8 cellular contexts compared by ENCODE assay signal in genomic region chr17:82020874-82021727, GRCh38. TPM values are rescaled to one million over a fixed set of nuclear protein-coding genes. Genes with fewer than 3 reads are reported as not detected.
DNase-seq lines count a peak whose midpoint lies in the region; ATAC-seq lines count a peak whose summit lies in the region.

No MANE protein-coding gene starts in this region.

- no peaks in the 10 kb centered on the region for H3K27me3 ChIP-seq in SJCRH30

- peak overlapping the region; percentile 78 for H3K27ac Mint-ChIP-seq in activated naive CD8-positive, alpha-beta T cell treated with anti-CD3 and anti-CD28 coated beads, Interleukin-2, amount 50 U/mL, for 24 hours

- peak; percentile 84 for DNase-seq in D341Med (ENCODE audit: low spot score)
- DNase-seq in HUDEP-2 (lab: John Stamatoyannopoulos, UW; ENCODE audit: unreplicated experiment in 76 of 76), result peak in 61 of 76 experiments; percentile 5 to 78 (median 47)
- DNase-seq in SJCRH30, result peak; percentile 90 to 91
- peak; percentile 61 for DNase-seq in activated naive CD8-positive, alpha-beta T cell treated with anti-CD3 and anti-CD28 coated beads, Interleukin-2, amount 50 U/mL, for 24 hours
- peak; percentile 83 for DNase-seq in Right ventricle myocardium superior
- DNase-seq in posterior cingulate gyrus, result peak; percentile 68 to 97 (median 82)

- peaks cover 4% of the 10 kb centered on the region for H3K36me3 Mint-ChIP-seq in activated naive CD8-positive, alpha-beta T cell treated with anti-CD3 and anti-CD28 coated beads, Interleukin-2, amount 50 U/mL, for 24 hours (ENCODE audit: low read depth)

- peaks cover 13% of the 10 kb centered on the region for H3K4me1 Mint-ChIP-seq in activated naive CD8-positive, alpha-beta T cell treated with anti-CD3 and anti-CD28 coated beads, Interleukin-2, amount 50 U/mL, for 24 hours

- no peak overlapping the region for H3K27ac ChIP-seq in SJCRH30

- H3K4me3 ChIP-seq in SJCRH30, result no peak overlapping the region; the same call in 1 of the 2 replicates

- peaks cover 7% of the 10 kb centered on the region; the same call in 1 of the 2 replicates for H3K4me1 ChIP-seq in SJCRH30

- no peaks in the 10 kb centered on the region for H3K36me3 ChIP-seq in SJCRH30

- no peaks in the 10 kb centered on the region for H3K27me3 Mint-ChIP-seq in activated naive CD8-positive, alpha-beta T cell treated with anti-CD3 and anti-CD28 coated beads, Interleukin-2, amount 50 U/mL, for 24 hours

- H3K4me3 Mint-ChIP-seq in activated naive CD8-positive, alpha-beta T cell treated with anti-CD3 and anti-CD28 coated beads, Interleukin-2, amount 50 U/mL, for 24 hours, result peak overlapping the region; percentile 88

- intact Hi-C loops in Right ventricle myocardium superior (cut with DNase I), result loop anchor here (2.0 kb wide), 1 partner anchor 62 kb away; no protein-coding TSS in a partner anchor
- intact Hi-C loops in posterior cingulate gyrus (cut with DNase I), result loop anchor here (1.0 kb wide), 1 partner anchor 62 kb away; no protein-coding TSS in a partner anchor

- no peaks in the 10 kb centered on the region for H3K9me3 Mint-ChIP-seq in activated naive CD8-positive, alpha-beta T cell treated with anti-CD3 and anti-CD28 coated beads, Interleukin-2, amount 50 U/mL, for 24 hours

- no peaks in the 10 kb centered on the region for H3K9me3 ChIP-seq in SJCRH30 (replicated peaks)

- no peak for ATAC-seq in activated naive CD8-positive, alpha-beta T cell treated with anti-CD3 and anti-CD28 coated beads, Interleukin-2, amount 50 U/mL, for 24 hours
- ATAC-seq in Right ventricle myocardium superior (ENCODE audit: poor library complexity), result peak; percentile 30
- no peak for ATAC-seq in GM18511 (IDR thresholded peaks at IDR 0.05; ENCODE audit: unreplicated experiment)
- no peak for ATAC-seq in GM18498 (IDR thresholded peaks at IDR 0.05; ENCODE audit: unreplicated experiment)

RNA-seq across cellular contexts. Expression of gene CENPX, which starts 1.6 kb away (rescaled TPM):
- total RNA-seq in SJCRH30 (2014; rRNA removed; shearing (Covaris generic)), result 116 and 136 TPM in 2 replicates
- 27.8 TPM for total RNA-seq in Right ventricle myocardium superior

RNA-seq across cellular contexts. Expression of gene LRRC45, which starts 2.0 kb away (rescaled TPM):
- 17.3 and 21.3 TPM in 2 replicates for total RNA-seq in SJCRH30 (2014; rRNA removed; shearing (Covaris generic))
- total RNA-seq in Right ventricle myocardium superior, result 4.7 TPM

RNA-seq across cellular contexts. Expression of gene RAC3, which starts 10.4 kb away (rescaled TPM):
- 17.9 and 20.8 TPM in 2 replicates for total RNA-seq in SJCRH30 (2014; rRNA removed; shearing (Covaris generic))
- total RNA-seq in Right ventricle myocardium superior, result 0.97 TPM

RNA-seq across cellular contexts. Expression of gene DCXR, which starts 16.4 kb away (rescaled TPM):
- total RNA-seq in SJCRH30 (2014; rRNA removed; shearing (Covaris generic)), result 110 and 112 TPM in 2 replicates
- total RNA-seq in Right ventricle myocardium superior, result 178 TPM

RNA-seq across cellular contexts. Expression of gene RFNG, which starts 30.5 kb away (rescaled TPM):
- 21.8 and 26.5 TPM in 2 replicates for total RNA-seq in SJCRH30 (2014; rRNA removed; shearing (Covaris generic))
- total RNA-seq in Right ventricle myocardium superior, result 20.5 TPM
